13 cellular contexts compared by ENCODE assay signal in genomic region chr15:39966521-39966920, GRCh38. TPM values are rescaled to one million over a fixed set of nuclear protein-coding genes. Genes with fewer than 3 reads are reported as not detected.
DNase-seq lines count a peak whose midpoint lies in the region; ATAC-seq and TF ChIP-seq lines count a peak whose summit lies in the region.
"Had no signal": no experiment of that assay in that cellular context is flagged by ENCODE, and none has a peak within 500 bp of the region (broad histone marks: within the 10 kb centered on the region; RNA-seq: fewer than 3 reads in every experiment).

No MANE protein-coding gene starts in this region.

- H3K9me3 Mint-ChIP-seq in activated naive CD8-positive, alpha-beta T cell treated with anti-CD3 and anti-CD28 coated beads, Interleukin-2, amount 10 ng/mL, durations not matched to agents 7 days and 5 days = no peaks in the 10 kb centered on the region
- no peaks in the 10 kb centered on the region for H3K9me3 Mint-ChIP-seq in activated naive CD8-positive, alpha-beta T cell treated with anti-CD3 and anti-CD28 coated beads for 36 hours
- H3K9me3 Mint-ChIP-seq: GM23338 had no signal

- peaks cover 52% of the 10 kb centered on the region for H3K36me3 Mint-ChIP-seq in activated naive CD8-positive, alpha-beta T cell treated with anti-CD3 and anti-CD28 coated beads, Interleukin-2, amount 10 ng/mL, durations not matched to agents 7 days and 5 days
- peaks cover 30% of the 10 kb centered on the region for H3K36me3 Mint-ChIP-seq in activated naive CD8-positive, alpha-beta T cell treated with anti-CD3 and anti-CD28 coated beads for 36 hours

- peaks cover 11% of the 10 kb centered on the region for H3K4me1 Mint-ChIP-seq in activated naive CD8-positive, alpha-beta T cell treated with anti-CD3 and anti-CD28 coated beads, Interleukin-2, amount 10 ng/mL, durations not matched to agents 7 days and 5 days
- peaks cover 11% of the 10 kb centered on the region for H3K4me1 Mint-ChIP-seq in activated naive CD8-positive, alpha-beta T cell treated with anti-CD3 and anti-CD28 coated beads for 36 hours
- H3K4me1 Mint-ChIP-seq: GM23338 had no signal

- ATAC-seq in activated naive CD8-positive, alpha-beta T cell treated with anti-CD3 and anti-CD28 coated beads, Interleukin-2, amount 10 ng/mL, durations not matched to agents 7 days and 5 days (ENCODE audit: low read depth) = no peak
- ATAC-seq in GM21360 (IDR thresholded peaks at IDR 0.05; ENCODE audit: unreplicated experiment) = no peak
- ATAC-seq: GM23338 had no signal

- no peaks in the 10 kb centered on the region for H3K27me3 Mint-ChIP-seq in activated naive CD8-positive, alpha-beta T cell treated with anti-CD3 and anti-CD28 coated beads, Interleukin-2, amount 10 ng/mL, durations not matched to agents 7 days and 5 days
- no peaks in the 10 kb centered on the region for H3K27me3 Mint-ChIP-seq in activated naive CD8-positive, alpha-beta T cell treated with anti-CD3 and anti-CD28 coated beads for 36 hours

- no peak for TF ChIP-seq CTCF in fibroblast of villous mesenchyme (IDR thresholded peaks at IDR 0.05; ENCODE audit: insufficient read depth, low read depth, low read length)

- no peak overlapping the region for H3K4me3 ChIP-seq in fibroblast of villous mesenchyme (ENCODE audit: low read depth, low read length)
- H3K4me3 ChIP-seq: BLaER1, GM23338, HAP-1 had no signal

- DNase-seq in activated naive CD8-positive, alpha-beta T cell treated with anti-CD3 and anti-CD28 coated beads, Interleukin-2, amount 10 ng/mL, durations not matched to agents 7 days and 5 days = no peak
- no peak for DNase-seq in activated naive CD8-positive, alpha-beta T cell treated with anti-CD3 and anti-CD28 coated beads for 36 hours
- DNase-seq in amniotic epithelial cell (ENCODE audit: low read depth) (peak; percentile 49), fibroblast of villous mesenchyme (ENCODE audit: low read depth) (peak; percentile 45), SHP77 treated with DMSO at 0.1 percent for 48 hours (lab: John Stamatoyannopoulos, UW) (no peak), cerebellum (ENCODE audit: low spot score) (no peak)
- DNase-seq: 8988T, AML-193, DMS53 had no signal

- POLR2A ChIA-PET in activated naive CD8-positive, alpha-beta T cell treated with anti-CD3 and anti-CD28 coated beads, Interleukin-2, amount 10 ng/mL, durations not matched to agents 7 days and 5 days (lab: Charles Lee) = no interaction called here

- peak overlapping the region; percentile 29 for H3K4me3 Mint-ChIP-seq in activated naive CD8-positive, alpha-beta T cell treated with anti-CD3 and anti-CD28 coated beads, Interleukin-2, amount 10 ng/mL, durations not matched to agents 7 days and 5 days
- H3K4me3 Mint-ChIP-seq in activated naive CD8-positive, alpha-beta T cell treated with anti-CD3 and anti-CD28 coated beads for 36 hours = no peak overlapping the region
- H3K4me3 Mint-ChIP-seq: GM23338 had no signal

- H3K27ac Mint-ChIP-seq in activated naive CD8-positive, alpha-beta T cell treated with anti-CD3 and anti-CD28 coated beads, Interleukin-2, amount 10 ng/mL, durations not matched to agents 7 days and 5 days = no peak overlapping the region
- no peak overlapping the region for H3K27ac Mint-ChIP-seq in activated naive CD8-positive, alpha-beta T cell treated with anti-CD3 and anti-CD28 coated beads for 36 hours
- H3K27ac Mint-ChIP-seq: GM23338 had no signal

RNA-seq across cellular contexts. Expression of gene EIF2AK4, which starts 32.6 kb away (rescaled TPM):
- total RNA-seq in activated naive CD8-positive, alpha-beta T cell treated with anti-CD3 and anti-CD28 coated beads, Interleukin-2, amount 10 ng/mL, durations not matched to agents 7 days and 5 days = 10 to 100 TPM; 26.4 to 28.7 TPM
- 10 to 100 TPM; 26.3 to 31.9 TPM for total RNA-seq in activated naive CD8-positive, alpha-beta T cell treated with anti-CD3 and anti-CD28 coated beads for 36 hours
- 70.2 and 104 TPM in 2 replicates for total RNA-seq in fibroblast of villous mesenchyme
- 29.5 TPM for total RNA-seq in cerebellum

RNA-seq across cellular contexts. Expression of gene GPR176, which starts 46.5 kb away (rescaled TPM):
- total RNA-seq in activated naive CD8-positive, alpha-beta T cell treated with anti-CD3 and anti-CD28 coated beads, Interleukin-2, amount 10 ng/mL, durations not matched to agents 7 days and 5 days = under 1 TPM; 0.09 to 0.14 TPM
- under 1 TPM in 1 of 2 experiments, not detected in 1; 0.12 TPM for total RNA-seq in activated naive CD8-positive, alpha-beta T cell treated with anti-CD3 and anti-CD28 coated beads for 36 hours
- 111 and 120 TPM in 2 replicates for total RNA-seq in fibroblast of villous mesenchyme
- total RNA-seq in cerebellum = 12.6 TPM

Comparison
In these comparisons a context has a peak if more than half of its experiments do, and no peak if none do; other contexts are left out.
1. DNase-seq: peak in amniotic epithelial cell (single experiment) and fibroblast of villous mesenchyme (single experiment); none in activated naive CD8-positive, alpha-beta T cell treated with anti-CD3 and anti-CD28 coated beads, Interleukin-2, amount 10 ng/mL, durations not matched to agents 7 days and 5 days (single experiment), activated naive CD8-positive, alpha-beta T cell treated with anti-CD3 and anti-CD28 coated beads for 36 hours (single experiment), SHP77 treated with DMSO at 0.1 percent for 48 hours (single experiment) and cerebellum (single experiment).
2. RNA of gene GPR176, which starts 46.5 kb away (total RNA-seq): 111 to 120 TPM in fibroblast of villous mesenchyme and 12.6 TPM in cerebellum (single experiment); 0.09 to 0.14 TPM in activated naive CD8-positive, alpha-beta T cell treated with anti-CD3 and anti-CD28 coated beads, Interleukin-2, amount 10 ng/mL, durations not matched to agents 7 days and 5 days and 0.12 TPM in activated naive CD8-positive, alpha-beta T cell treated with anti-CD3 and anti-CD28 coated beads for 36 hours; every median in the first group is over 10 times any median in the second.